In genomic region chr3:8713901-8714759, GRCh38 we compare ENCODE assay signal across 8 cellular contexts. TPM values are rescaled to one million over a fixed set of nuclear protein-coding genes. Genes with fewer than 3 reads are reported as not detected.
DNase-seq lines count a peak whose midpoint lies in the region; ATAC-seq, FAIRE-seq and TF ChIP-seq lines count a peak whose summit lies in the region.

No MANE protein-coding gene starts in this region.

- WGBS in A549 (ENCODE audit: missing lambda C conversion rate), result 81% methylated on average over 14 of the region's 14 CpGs
- WGBS in H1 (ENCODE audit: extremely low coverage in 1 of 2, insufficient coverage in 1 of 2, insufficient read length in 1 of 2, insufficient replicate concordance in 2 of 2, low coverage in 1 of 2, low lambda C conversion rate in 2 of 2, missing lambda C conversion rate in 1 of 2), 2 experiments, result 53% methylated on average over 14 of the region's 14 CpGs; no CpG with 5 or more reads in 1 of the 2 experiments

- TF ChIP-seq EP300 in A549 (IDR thresholded peaks at IDR 0.05), result no peak
- no peak for TF ChIP-seq EP300 in H1 (IDR thresholded peaks at IDR 0.05; ENCODE audit: borderline replicate concordance in 1 of 2, low read depth in 2 of 2, low read length in 2 of 2)

- no peak overlapping the region for H2BK15ac ChIP-seq in H1 (ENCODE audit: low read length)

- no peak overlapping the region for H4K91ac ChIP-seq in H1 (replicated peaks; ENCODE audit: insufficient read length, low read length)

- no peak for FAIRE-seq in A549 (lab: Jason Lieb, UNC)
- peak; percentile 92 for FAIRE-seq in H1 (lab: Jason Lieb, UNC)
- no peak for FAIRE-seq in frontal cortex (lab: Jason Lieb, UNC)

- no peak for TF ChIP-seq POLR2A in A549 (IDR thresholded peaks at IDR 0.05; ENCODE audit: low read length)
- no peak for TF ChIP-seq POLR2A in H1 (IDR thresholded peaks at IDR 0.05; ENCODE audit: control extremely low read depth in 1 of 2, low read depth in 2 of 2, low read length in 2 of 2)

- no peak overlapping the region for H3K23ac ChIP-seq in H1 (ENCODE audit: insufficient read length)

- no peak overlapping the region for H2BK12ac ChIP-seq in H1 (ENCODE audit: low read depth, low read length)

- TF ChIP-seq RAD21 in A549 (conservative IDR thresholded peaks at IDR 0.05 in 1 of 2, IDR thresholded peaks at IDR 0.05 in 1 of 2) (peak in 1 of 2 experiments; percentile 51; a peak in 3 of 5 replicates), H1 (IDR thresholded peaks at IDR 0.05 in 1 of 2, conservative IDR thresholded peaks at IDR 0.05 in 1 of 2; ENCODE audit: low read depth in 2 of 2, low read length in 2 of 2) (peak; percentile 45 to 63)

- no peaks in the 10 kb centered on the region for H3K79me1 ChIP-seq in H1 (ENCODE audit: low read depth, low read length)

- H3K9ac ChIP-seq in H1 (replicated peaks in 1 of 4; ENCODE audit: extremely low read depth in 1 of 4, low read depth in 3 of 4, low read length in 3 of 4) (no peak overlapping the region), colonic mucosa (ENCODE audit: low read depth in 2 of 2, low read length in 2 of 2) (no peak overlapping the region)

- TF ChIP-seq CTCF in A549 (IDR thresholded peaks at IDR 0.05), result peak; percentile 26; the same call in 1 of the 3 replicates
- TF ChIP-seq CTCF in GM13977 (IDR thresholded peaks at IDR 0.05; ENCODE audit: extremely low read depth, insufficient read depth, missing control alignments), result peak; percentile 55
- TF ChIP-seq CTCF in H1 (IDR thresholded peaks at IDR 0.05; ENCODE audit: control extremely low read depth in 1 of 3, insufficient read depth in 1 of 3, low read depth in 1 of 3, low read length in 3 of 3), result peak; percentile 73 to 77 (median 77)
- TF ChIP-seq CTCF in colonic mucosa (IDR thresholded peaks at IDR 0.05), result no peak

- no peak overlapping the region for H3K18ac ChIP-seq in H1 (ENCODE audit: extremely low read depth, low read length)

- 0 out of 3 replicates have a peak, but pooled peaks cover 6% of the 10 kb centered on the region for H3K4me1 ChIP-seq in A549
- no peaks in the 10 kb centered on the region; a peak in 1 of 7 replicates for H3K4me1 ChIP-seq in H1 (replicated peaks in 1 of 4; ENCODE audit: control insufficient read depth in 3 of 4, insufficient read depth in 4 of 4, low read length in 3 of 4)
- H3K4me1 ChIP-seq in colonic mucosa, result no peaks in the 10 kb centered on the region

- CTCF ChIA-PET in A549 (lab: Yijun Ruan, JAX), result interaction anchor here (1.2 to 1.4 kb wide), 2 partner anchors 55 to 66 kb away, joined by 3 read pairs; partner anchors contain the start of gene OXTR
- CTCF ChIA-PET in H1 (lab: Charles Lee; ENCODE audit: partially characterized antibody), result interaction anchor here (0.6 to 4.5 kb wide), 22 partner anchors 9 to 184 kb away, joined by 3 to 37 read pairs (median 7); partner anchors contain the start of genes CAV3 and OXTR

- intact Hi-C loops in colonic mucosa (cut with DNase I), result no loop called here

- H3K23me2 ChIP-seq in H1 (ENCODE audit: low read depth, low read length), result 0 out of 2 replicates have a peak, but pooled peaks cover 1% of the 10 kb centered on the region

- H3K36me3 ChIP-seq in H1 (ENCODE audit: control insufficient read depth in 2 of 4, insufficient read depth in 4 of 4, low read length in 3 of 4) (no peaks in the 10 kb centered on the region), colonic mucosa (no peaks in the 10 kb centered on the region)

- in situ Hi-C loops in GM13977 (cut with MboI; ENCODE audit: low pct_unique_long_range_greater_than_20kb, low sequenced_read_pairs, unreplicated experiment), result no loop called here

- H3K9me3 ChIP-seq in A549, result no peaks in the 10 kb centered on the region
- peaks cover 0 to 3% of the 10 kb centered on the region in 2 experiments; a peak in 1 of 4 replicates for H3K9me3 ChIP-seq in H1 (ENCODE audit: insufficient read depth in 2 of 2, low read depth in 1 of 2, low read length in 1 of 2)
- no peaks in the 10 kb centered on the region for H3K9me3 ChIP-seq in colonic mucosa

- no peaks in the 10 kb centered on the region for H3K79me2 ChIP-seq in H1 (ENCODE audit: control insufficient read depth in 1 of 2, insufficient read depth in 2 of 2, low read length in 2 of 2)

- H4K20me1 ChIP-seq in H1 (replicated peaks in 1 of 2; ENCODE audit: control insufficient read depth in 1 of 2, insufficient read depth in 2 of 2, low read length in 2 of 2), result peaks cover 0 to 6% of the 10 kb centered on the region in 2 experiments

- H3K4me3 ChIP-seq in A549 (no peak overlapping the region), H1 (ENCODE audit: extremely low read depth in 1 of 4, insufficient read depth in 2 of 4, low read depth in 3 of 4, low read length in 4 of 4) (no peak overlapping the region), colonic mucosa (no peak overlapping the region)

- no peak overlapping the region for H2BK20ac ChIP-seq in H1 (ENCODE audit: low read length)

- no peak overlapping the region for H2BK120ac ChIP-seq in H1 (replicated peaks; ENCODE audit: low read depth, low read length)

- no peak overlapping the region for H3K14ac ChIP-seq in H1 (ENCODE audit: insufficient read length)

- H3K56ac ChIP-seq in H1 (replicated peaks; ENCODE audit: insufficient read length, low read depth, low read length), result no peak overlapping the region

- DNase-seq in A549 (ENCODE audit: low read depth in 1 of 2, low spot score in 1 of 2), result peak; percentile 17 to 54
- peak; percentile 47 for DNase-seq in GM13977 (ENCODE audit: low spot score)
- peak in 1 of 2 experiments; percentile 67 for DNase-seq in H1 (ENCODE audit: low read depth in 1 of 2, low spot score in 2 of 2)
- DNase-seq in NCI-H2227 treated with DMSO at 0.1 percent for 48 hours (lab: John Stamatoyannopoulos, UW), result no peak
- no peak for DNase-seq in colonic mucosa
- no peak for DNase-seq in frontal cortex (ENCODE audit: low spot score in 2 of 2)

- no peak overlapping the region for H2BK5ac ChIP-seq in H1 (ENCODE audit: low read depth, low read length)

- H3K27ac ChIP-seq in A549, result no peak overlapping the region
- H3K27ac ChIP-seq in H1 (ENCODE audit: low read depth, low read length), result no peak overlapping the region
- no peak overlapping the region for H3K27ac ChIP-seq in colonic mucosa

- no peak overlapping the region for H2AK5ac ChIP-seq in H1 (ENCODE audit: low read depth, low read length)

- ATAC-seq in A549, result peak; percentile 47 to 90; a peak in 5 of 6 replicates
- ATAC-seq in HG03521 (IDR thresholded peaks at IDR 0.05; ENCODE audit: unreplicated experiment), result peak; percentile 79
- ATAC-seq in GM18870 (IDR thresholded peaks at IDR 0.05; ENCODE audit: unreplicated experiment), result no peak

- no peak overlapping the region for H3K4ac ChIP-seq in H1 (replicated peaks; ENCODE audit: insufficient read length, low read depth, low read length)

- H3K4me2 ChIP-seq in A549, result no peak overlapping the region
- no peak overlapping the region; a peak in 1 of 4 replicates for H3K4me2 ChIP-seq in H1 (ENCODE audit: insufficient read depth in 1 of 2, low read depth in 2 of 2, low read length in 2 of 2)

- H4K8ac ChIP-seq in H1 (ENCODE audit: extremely low read depth, insufficient read depth, low read length), result no peak overlapping the region

- no peak overlapping the region for H4K5ac ChIP-seq in H1 (ENCODE audit: insufficient read length, low read depth, low read length)

- POLR2A ChIA-PET in A549 (lab: Yijun Ruan, JAX), result no interaction called here
- POLR2A ChIA-PET in H1 (lab: Charles Lee; ENCODE audit: partially characterized antibody), result interaction anchor here (1.4 kb wide), 1 partner anchor 54 kb away, joined by 3 read pairs; no protein-coding TSS in a partner anchor

- H3K27me3 ChIP-seq in H1 (replicated peaks in 1 of 4; ENCODE audit: control insufficient read depth in 3 of 4, extremely low read depth in 1 of 4, insufficient read depth in 3 of 4, low read length in 3 of 4), result peaks cover 39 to 66% (median 63%) of the 10 kb centered on the region in 4 experiments
- H3K27me3 ChIP-seq in colonic mucosa, result no peaks in the 10 kb centered on the region

- H2AFZ ChIP-seq in H1 (ENCODE audit: low read length), result no peak overlapping the region

TF ChIP-seq in A549, 52 proteins besides CTCF, POLR2A, EP300 and RAD21 (continues in another document):
- peak; percentile 22; the same call in 1 of the 3 replicates for TF ChIP-seq SMC3 (IDR thresholded peaks at IDR 0.05)

RNA-seq across cellular contexts. Expression of gene CAV3, which starts 19.5 kb away (rescaled TPM):
- not detected in 2 replicates for polyA plus RNA-seq in A549 (2011; rRNA removed)
- not detected in 2 replicates for polyA plus RNA-seq in A549 (2012; cell fraction: cytosol; rRNA removed)
- not detected in 2 replicates for polyA plus RNA-seq in A549 (2012; cell fraction: nucleus; rRNA removed)
- not detected in 3 replicates for polyA plus RNA-seq in A549 (2017; fragmentation: RNase III; extraction: RNeasy Plus Mini Kit Qiagen cat#74134 plus additional on column Dnase treatment)
- polyA minus RNA-seq in A549 (2011; rRNA and poly(A)+ RNA removed), result not detected in 2 replicates
- total RNA-seq in H1 (2021; fragmentation: NEBNext Ultra II Directional; extraction: Animal tissue kit (Norgen Biotek cat#: 25700)), result not detected in 2 replicates
- polyA plus RNA-seq in H1 (2011; rRNA removed), result not detected in 2 replicates
- not detected for polyA plus RNA-seq in H1 (2011; cell fraction: cytosol; rRNA removed)
- not detected for polyA plus RNA-seq in H1 (2011; cell fraction: nucleus; rRNA removed)
- polyA plus RNA-seq in H1 (2012, experiment 1 of 2), result 0.15 TPM in 1 of 4 replicates, not detected in the others
- not detected for polyA plus RNA-seq in H1 (2012, experiment 2 of 2)
- not detected for polyA plus RNA-seq in H1 (2013, experiment 1 of 2)
- polyA plus RNA-seq in H1 (2013, experiment 2 of 2), result not detected
- polyA minus RNA-seq in H1 (2011; rRNA and poly(A)+ RNA removed), result not detected in 2 replicates
- not detected for polyA minus RNA-seq in H1 (2011; cell fraction: cytosol; rRNA and poly(A)+ RNA removed)
- polyA minus RNA-seq in H1 (2011; cell fraction: nucleus; rRNA and poly(A)+ RNA removed), result not detected
- total RNA-seq in colonic mucosa, result not detected
- not detected for total RNA-seq in frontal cortex

RNA-seq across cellular contexts. Expression of gene OXTR, which starts 55.3 kb away (rescaled TPM):
- polyA plus RNA-seq in A549 (2011; rRNA removed) (2.1 TPM in 2 replicates), A549 (2017; fragmentation: RNase III; extraction: RNeasy Plus Mini Kit Qiagen cat#74134 plus additional on column Dnase treatment) (2.4 to 3.7 TPM (median 3.2 TPM) in 3 replicates), H1 (2011; rRNA removed) (0.77 and 0.91 TPM in 2 replicates)
- polyA plus RNA-seq in A549 (2012; cell fraction: cytosol; rRNA removed), result 1.5 and 2.4 TPM in 2 replicates
- polyA plus RNA-seq in A549 (2012; cell fraction: nucleus; rRNA removed), result 5.5 and 8.1 TPM in 2 replicates
- polyA minus RNA-seq in A549 (2011; rRNA and poly(A)+ RNA removed), result 2.1 and 2.3 TPM in 2 replicates
- total RNA-seq in H1 (2021; fragmentation: NEBNext Ultra II Directional; extraction: Animal tissue kit (Norgen Biotek cat#: 25700)), result 2.2 and 2.3 TPM in 2 replicates
- polyA plus RNA-seq in H1 (2011; cell fraction: cytosol; rRNA removed), result 0.76 TPM
- polyA plus RNA-seq in H1 (2011; cell fraction: nucleus; rRNA removed), result 4.0 TPM
- 0.92 to 1.5 TPM (median 1.2 TPM) in 4 replicates for polyA plus RNA-seq in H1 (2012, experiment 1 of 2)
- 0.33 TPM for polyA plus RNA-seq in H1 (2012, experiment 2 of 2)
- 1.5 TPM for polyA plus RNA-seq in H1 (2013, experiment 1 of 2)
- 1.7 TPM for polyA plus RNA-seq in H1 (2013, experiment 2 of 2)
- polyA minus RNA-seq in H1 (2011; rRNA and poly(A)+ RNA removed), result 0.85 and 1.0 TPM in 2 replicates
- 1.1 TPM for polyA minus RNA-seq in H1 (2011; cell fraction: cytosol; rRNA and poly(A)+ RNA removed)
- polyA minus RNA-seq in H1 (2011; cell fraction: nucleus; rRNA and poly(A)+ RNA removed), result 4.5 TPM
- total RNA-seq in colonic mucosa (1 to 10 TPM in 1 of 2 donors, under 1 TPM in 1; 0.24 to 1.8 TPM), frontal cortex (2.0 TPM)

Comparison
In these comparisons a context has a peak if more than half of its experiments do, and no peak if none do; other contexts are left out.
1. DNase-seq: peak in A549 (2 of 2) and GM13977 (single experiment); none in NCI-H2227 treated with DMSO at 0.1 percent for 48 hours (single experiment), colonic mucosa (single experiment) and frontal cortex (0 of 2).
2. Of the 18 proteins assayed by ChIP-seq in both H1 and A549: peak only in H1: JUN and MAX; only in A549: none; in both: CTCF; in neither: 14; mixed calls (peak in some experiments, not most) for 1.